22 cellular contexts compared by ENCODE assay signal in the genomic region with DNA sequence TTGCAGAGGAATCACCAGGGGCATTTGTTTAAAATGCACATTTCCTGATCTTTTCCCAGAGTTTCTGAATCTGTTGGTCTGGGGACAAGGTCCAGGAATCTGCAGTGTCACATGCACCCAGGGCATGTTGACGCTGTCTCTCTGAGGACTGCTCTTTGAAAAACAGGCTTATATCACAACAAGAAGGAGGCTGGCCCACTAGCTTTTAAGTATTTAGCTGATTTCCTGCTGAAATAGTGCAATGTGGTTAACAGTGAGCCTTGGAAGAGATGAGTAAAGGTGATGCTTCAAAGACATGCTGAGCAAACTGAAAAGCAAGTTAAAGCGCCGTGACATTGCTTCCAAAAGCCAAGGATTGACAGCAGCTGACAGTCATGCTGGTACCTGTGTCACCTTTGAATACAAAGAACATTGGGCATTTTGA. TPM values are rescaled to one million over a fixed set of nuclear protein-coding genes. Genes with fewer than 3 reads are reported as not detected.
A peak's percentile ranks its signal among the peaks of the same experiment; 100 is the strongest.
DNase-seq lines count a peak whose midpoint lies in the region; ATAC-seq and TF ChIP-seq lines count a peak whose summit lies in the region.
"Had no signal": no experiment of that assay in that cellular context is flagged by ENCODE, and none has a peak within 500 bp of the region (broad histone marks: within the 10 kb centered on the region; RNA-seq: fewer than 3 reads in every experiment).

No MANE protein-coding gene starts in this region.

- no peaks in the 10 kb centered on the region for H3K27me3 Mint-ChIP-seq in activated naive CD4-positive, alpha-beta T cell treated with anti-CD3 and anti-CD28 coated beads, Interleukin-2, amount 10 ng/mL, durations not matched to agents 7 days and 5 days
- H3K27me3 Mint-ChIP-seq: stimulated activated memory B cell treated with anti-CD40 and anti-IgM and Interleukin-4, amounts not matched to agents 10 μg/mL and 1 μg/mL and 100 μg/mL, for 72 hours had no signal

- no peaks in the 10 kb centered on the region for H3K36me3 ChIP-seq in Peyer's patch
- H3K36me3 ChIP-seq: heart left ventricle, sigmoid colon, SJCRH30, thyroid gland had no signal

- H3K9me3 ChIP-seq in Peyer's patch, result no peaks in the 10 kb centered on the region
- H3K9me3 ChIP-seq: heart left ventricle, sigmoid colon, SJCRH30, thyroid gland had no signal

- peaks cover 20% of the 10 kb centered on the region for H3K4me1 Mint-ChIP-seq in activated naive CD4-positive, alpha-beta T cell treated with anti-CD3 and anti-CD28 coated beads, Interleukin-2, amount 10 ng/mL, durations not matched to agents 7 days and 5 days

- peak; percentile 86 to 97 for ATAC-seq in activated naive CD4-positive, alpha-beta T cell treated with anti-CD3 and anti-CD28 coated beads, Interleukin-2, amount 50 U/mL, for 72 hours
- ATAC-seq in GM19023 (IDR thresholded peaks at IDR 0.05; ENCODE audit: unreplicated experiment), result no peak
- ATAC-seq: heart left ventricle; Panc1; stimulated activated memory B cell treated with anti-CD40 and anti-IgM and Interleukin-4, amounts not matched to agents 10 μg/mL and 1 μg/mL and 100 μg/mL, for 72 hours had no signal

- peaks cover 1% of the 10 kb centered on the region for H3K36me3 Mint-ChIP-seq in activated naive CD4-positive, alpha-beta T cell treated with anti-CD3 and anti-CD28 coated beads, Interleukin-2, amount 10 ng/mL, durations not matched to agents 7 days and 5 days
- no peaks in the 10 kb centered on the region for H3K36me3 Mint-ChIP-seq in activated naive CD4-positive, alpha-beta T cell treated with anti-CD3 and anti-CD28 coated beads, Interleukin-2, amount 50 U/mL, for 72 hours

- no peaks in the 10 kb centered on the region for H3K27me3 ChIP-seq in Peyer's patch
- H3K27me3 ChIP-seq: heart left ventricle, sigmoid colon, SJCRH30, thyroid gland had no signal

- CTCF ChIA-PET in activated naive CD4-positive, alpha-beta T cell treated with anti-CD3 and anti-CD28 coated beads, Interleukin-2, amount 10 ng/mL, durations not matched to agents 7 days and 5 days (lab: Charles Lee), result interaction anchor here (1.8 to 3.4 kb wide), 4 partner anchors 9 to 189 kb away, joined by 6 to 35 read pairs (median 16); partner anchors contain the start of gene SEPSECS

- TF ChIP-seq CTCF in Peyer's patch (IDR thresholded peaks at IDR 0.05), result no peak

- DNase-seq in activated naive CD4-positive, alpha-beta T cell treated with anti-CD3 and anti-CD28 coated beads, Interleukin-2, amount 10 ng/mL, durations not matched to agents 7 days and 5 days, result no peak
- DNase-seq in activated naive CD4-positive, alpha-beta T cell (lab: John Stamatoyannopoulos, UW), result no peak
- DNase-seq in Jurkat, Clone E6-1 (ENCODE audit: low read depth, low spot score), result peak; percentile 56
- DNase-seq in activated naive CD4-positive, alpha-beta T cell treated with anti-CD3 and anti-CD28 coated beads, Interleukin-2, amount 50 U/mL, for 72 hours (ENCODE audit: low spot score in 2 of 2), result peak in 1 of 2 donors; percentile 34
- peak; percentile 6 for DNase-seq in stimulated activated CD4-positive, alpha-beta T cell treated with anti-CD3 and anti-CD28 coated beads, Interleukin-4, amount 100 ng/mL, for 24 hours
- DNase-seq in NCI-H748 treated with DMSO at 0.1 percent for 48 hours (lab: John Stamatoyannopoulos, UW), result no peak
- DNase-seq in Peyer's patch, result no peak
- DNase-seq: C1 segment of cervical spinal cord; effector memory CD4-positive, alpha-beta T cell; EL; foreskin fibroblast; HCEC 1CT; heart left ventricle; Karpas-422; mammary epithelial cell; NCI-H510A treated with DMSO at 0.1 percent for 48 hours; sigmoid colon; SJCRH30; thyroid gland had no signal

- peak overlapping the region; percentile 39 for H3K27ac Mint-ChIP-seq in activated naive CD4-positive, alpha-beta T cell treated with anti-CD3 and anti-CD28 coated beads, Interleukin-2, amount 10 ng/mL, durations not matched to agents 7 days and 5 days
- peak overlapping the region in 1 of 2 donors; percentile 27 for H3K27ac Mint-ChIP-seq in activated naive CD4-positive, alpha-beta T cell treated with anti-CD3 and anti-CD28 coated beads, Interleukin-2, amount 50 U/mL, for 72 hours
- H3K27ac Mint-ChIP-seq: stimulated activated memory B cell treated with anti-CD40 and anti-IgM and Interleukin-4, amounts not matched to agents 10 μg/mL and 1 μg/mL and 100 μg/mL, for 72 hours had no signal

- TF ChIP-seq POLR2A in Peyer's patch (IDR thresholded peaks at IDR 0.05), result no peak

- no peak overlapping the region for H3K27ac ChIP-seq in Peyer's patch
- H3K27ac ChIP-seq: heart left ventricle, sigmoid colon, SJCRH30, thyroid gland had no signal

- H3K4me1 ChIP-seq in Peyer's patch, result no peaks in the 10 kb centered on the region
- H3K4me1 ChIP-seq: thyroid gland had no signal

- no peaks in the 10 kb centered on the region for H3K9me3 Mint-ChIP-seq in activated naive CD4-positive, alpha-beta T cell treated with anti-CD3 and anti-CD28 coated beads, Interleukin-2, amount 10 ng/mL, durations not matched to agents 7 days and 5 days
- H3K9me3 Mint-ChIP-seq in activated naive CD4-positive, alpha-beta T cell treated with anti-CD3 and anti-CD28 coated beads, Interleukin-2, amount 50 U/mL, for 72 hours, result peaks cover 0 to 4% of the 10 kb centered on the region in 2 donors
- H3K9me3 Mint-ChIP-seq: stimulated activated memory B cell treated with anti-CD40 and anti-IgM and Interleukin-4, amounts not matched to agents 10 μg/mL and 1 μg/mL and 100 μg/mL, for 72 hours had no signal

- H3K4me3 ChIP-seq in Jurkat, Clone E6-1 (ENCODE audit: low read length), result no peak overlapping the region
- no peak overlapping the region for H3K4me3 ChIP-seq in Peyer's patch
- H3K4me3 ChIP-seq: heart left ventricle, sigmoid colon, SJCRH30, thyroid gland had no signal

- H3K4me3 Mint-ChIP-seq in activated naive CD4-positive, alpha-beta T cell treated with anti-CD3 and anti-CD28 coated beads, Interleukin-2, amount 10 ng/mL, durations not matched to agents 7 days and 5 days, result no peak overlapping the region
- H3K4me3 Mint-ChIP-seq: stimulated activated memory B cell treated with anti-CD40 and anti-IgM and Interleukin-4, amounts not matched to agents 10 μg/mL and 1 μg/mL and 100 μg/mL, for 72 hours had no signal

RNA-seq across cellular contexts. Expression of gene SEPSECS, which starts 18.6 kb away (rescaled TPM):
- 9.9 TPM for polyA plus RNA-seq in Jurkat, Clone E6-1 (2012; ENCODE audit: insufficient read depth, insufficient read length)
- 10 to 100 TPM; 10.9 to 17.3 TPM for total RNA-seq in activated naive CD4-positive, alpha-beta T cell treated with anti-CD3 and anti-CD28 coated beads, Interleukin-2, amount 50 U/mL, for 72 hours
- total RNA-seq in Peyer's patch, result 10 to 100 TPM in 3 of 4 donors, 1 to 10 TPM in 1; 5.0 to 25.9 (median 23.6) TPM

RNA-seq across cellular contexts. Expression of gene PI4K2B, which starts 55.0 kb away (rescaled TPM):
- polyA plus RNA-seq in Jurkat, Clone E6-1 (2012; ENCODE audit: insufficient read depth, insufficient read length), result 15.2 TPM
- total RNA-seq in activated naive CD4-positive, alpha-beta T cell treated with anti-CD3 and anti-CD28 coated beads, Interleukin-2, amount 50 U/mL, for 72 hours, result 10 to 100 TPM; 34.5 to 44.6 TPM
- total RNA-seq in Peyer's patch, result 10 to 100 TPM; 16.5 to 68.0 (median 36.3) TPM

Comparison
In these comparisons a context has a peak if more than half of its experiments do, and no peak if none do; other contexts are left out.
1. DNase-seq: peak in Jurkat, Clone E6-1 (single experiment) and stimulated activated CD4-positive, alpha-beta T cell treated with anti-CD3 and anti-CD28 coated beads, Interleukin-4, amount 100 ng/mL, for 24 hours (single experiment); none in activated naive CD4-positive, alpha-beta T cell treated with anti-CD3 and anti-CD28 coated beads, Interleukin-2, amount 10 ng/mL, durations not matched to agents 7 days and 5 days (single experiment), activated naive CD4-positive, alpha-beta T cell (0 of 4), NCI-H748 treated with DMSO at 0.1 percent for 48 hours (single experiment) and Peyer's patch (0 of 3).